ENCODE assay signal across 23 cellular contexts in the genomic region with DNA sequence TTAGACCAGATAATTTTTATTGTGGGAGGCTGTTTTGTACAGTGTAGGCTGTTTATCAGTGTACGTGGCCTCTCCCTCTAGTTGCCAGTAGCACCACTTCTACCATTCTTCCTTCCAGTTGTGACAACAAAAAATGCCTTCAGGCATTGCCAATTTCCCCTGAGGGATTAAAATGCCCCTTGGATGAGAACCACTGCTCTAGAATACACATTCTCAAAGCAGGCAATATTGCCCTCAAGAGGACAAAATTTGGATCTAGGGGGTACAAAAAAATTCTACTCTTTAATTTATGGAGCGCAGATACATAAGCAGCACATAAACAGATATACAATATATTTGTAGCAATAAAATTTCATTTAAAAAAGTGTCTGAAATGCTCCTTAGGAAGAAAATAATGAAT.
A peak's percentile ranks its signal among the peaks of the same experiment; 100 is the strongest.
DNase-seq lines count a peak whose midpoint lies in the region; ATAC-seq and TF ChIP-seq lines count a peak whose summit lies in the region.
"Had no signal": no experiment of that assay in that cellular context is flagged by ENCODE, and none has a peak within 500 bp of the region (broad histone marks: within the 10 kb centered on the region; RNA-seq: fewer than 3 reads in every experiment).

No MANE protein-coding gene starts in this region.

- POLR2A ChIA-PET in IMR-90 (lab: Charles Lee; ENCODE audit: unreplicated experiment): no interaction called here

- CTCF ChIA-PET in IMR-90 (lab: Yijun Ruan, JAX): no interaction called here

- no peaks in the 10 kb centered on the region for H3K9me1 ChIP-seq in IMR-90 (ENCODE audit: insufficient read depth, low read length)

- H3K14ac ChIP-seq in IMR-90 (replicated peaks; ENCODE audit: low read depth, low read length): no peak overlapping the region

- dilution Hi-C loops in IMR-90 (cut with HindIII; ENCODE audit: low sequenced_read_pairs, unreplicated experiment): no loop called here

- H3F3A ChIP-seq in neural progenitor cell (ENCODE audit: low read depth): no peaks in the 10 kb centered on the region

- H2AFZ ChIP-seq in DND-41 (ENCODE audit: low read depth, low read length): peak overlapping the region; percentile 48
- no peak overlapping the region for H2AFZ ChIP-seq in IMR-90 (replicated peaks; ENCODE audit: low read length, poor library complexity)
- H2AFZ ChIP-seq in neural progenitor cell (replicated peaks): no peak overlapping the region

- no peak overlapping the region for H3K27ac ChIP-seq in DND-41 (ENCODE audit: low read length)
- H3K27ac ChIP-seq in IMR-90 (ENCODE audit: insufficient read depth, low read length): no peak overlapping the region
- peak overlapping the region; percentile 90 for H3K27ac ChIP-seq in SK-N-MC
- no peak overlapping the region for H3K27ac ChIP-seq in neural progenitor cell
- no peak overlapping the region for H3K27ac ChIP-seq in sigmoid colon
- no peak overlapping the region for H3K27ac ChIP-seq in lower lobe of right lung
- H3K27ac ChIP-seq: breast epithelium, esophagus squamous epithelium, pancreas, right atrium auricular region, WERI-Rb-1 had no signal

- H3K4me1 Mint-ChIP-seq in neural progenitor cell: peaks cover 24% of the 10 kb centered on the region
- H3K4me1 Mint-ChIP-seq: CD4-positive, alpha-beta memory T cell had no signal

- in situ Hi-C loops in IMR-90 (cut with MboI; ENCODE audit: low sequenced_read_pairs): no loop called here

- no peak for TF ChIP-seq RAD21 in IMR-90 (IDR thresholded peaks at IDR 0.05; ENCODE audit: low read length)

- no peak overlapping the region for H3K27ac Mint-ChIP-seq in neural progenitor cell
- H3K27ac Mint-ChIP-seq: activated CD4-positive, alpha-beta T cell treated with anti-CD3 and anti-CD28 coated beads, Interleukin-2, amount 10 ng/mL, durations not matched to agents 24 days and 14 days; activated naive CD4-positive, alpha-beta T cell treated with anti-CD3 and anti-CD28 coated beads for 36 hours; activated T-cell treated with anti-CD3 and anti-CD28 coated beads, Interleukin-2, amount 50 U/mL, for 72 hours; CD4-positive, alpha-beta memory T cell; dendritic cell treated with granulocyte-macrophage colony-stimulating factor and Interleukin-4, amounts not matched to agents 40 ng/mL and 50 ng/mL, for 4 days; IgD-negative memory B cell; nephron progenitor cell; stimulated activated naive CD8-positive, alpha-beta T cell treated with anti-CD3 and anti-CD28 coated beads, Interleukin-15, Interleukin-2, amounts not matched to agents 100 ng/mL and 50 ng/mL, for 24 hours had no signal

- H2BK120ac ChIP-seq in IMR-90 (ENCODE audit: low read depth, low read length): no peak overlapping the region

- H3K79me1 ChIP-seq in IMR-90 (ENCODE audit: low read depth in 1 of 2, low read length in 2 of 2): no peaks in the 10 kb centered on the region

- no TSS peak for BruUV-seq in IMR-90 (replicated peaks; lab: Mats Ljungman, UMichigan)

- H3K9me3 ChIP-seq in DND-41 (ENCODE audit: insufficient read depth, low read length, severe bottlenecking): no peaks in the 10 kb centered on the region
- H3K9me3 ChIP-seq in IMR-90 (ENCODE audit: control insufficient read depth, insufficient read depth, low read length): no peaks in the 10 kb centered on the region
- no peaks in the 10 kb centered on the region for H3K9me3 ChIP-seq in SK-N-MC (ENCODE audit: low read depth, low read length)
- no peaks in the 10 kb centered on the region for H3K9me3 ChIP-seq in neural progenitor cell (ENCODE audit: low read depth)
- no peaks in the 10 kb centered on the region for H3K9me3 ChIP-seq in sigmoid colon
- no peaks in the 10 kb centered on the region for H3K9me3 ChIP-seq in lower lobe of right lung
- H3K9me3 ChIP-seq: breast epithelium, esophagus squamous epithelium, MG63, pancreas, right atrium auricular region had no signal

- H3K23ac ChIP-seq in IMR-90 (ENCODE audit: low read depth, low read length): no peak overlapping the region

- H4K8ac ChIP-seq in IMR-90 (ENCODE audit: low read depth in 2 of 2, low read length in 2 of 2): no peak overlapping the region

- no peak overlapping the region for H3K18ac ChIP-seq in IMR-90 (ENCODE audit: low read depth, low read length)

- H3K4ac ChIP-seq in IMR-90 (ENCODE audit: low read depth, low read length): no peak overlapping the region

- no peak overlapping the region for H3K4me3 Mint-ChIP-seq in neural progenitor cell
- H3K4me3 Mint-ChIP-seq: activated CD4-positive, alpha-beta T cell treated with anti-CD3 and anti-CD28 coated beads, Interleukin-2, amount 10 ng/mL, durations not matched to agents 24 days and 14 days; activated naive CD4-positive, alpha-beta T cell treated with anti-CD3 and anti-CD28 coated beads for 36 hours; activated T-cell treated with anti-CD3 and anti-CD28 coated beads, Interleukin-2, amount 50 U/mL, for 72 hours; CD4-positive, alpha-beta memory T cell; dendritic cell treated with granulocyte-macrophage colony-stimulating factor and Interleukin-4, amounts not matched to agents 40 ng/mL and 50 ng/mL, for 4 days; nephron progenitor cell; stimulated activated naive CD8-positive, alpha-beta T cell treated with anti-CD3 and anti-CD28 coated beads, Interleukin-15, Interleukin-2, amounts not matched to agents 100 ng/mL and 50 ng/mL, for 24 hours had no signal

- H3K79me2 ChIP-seq in DND-41 (ENCODE audit: insufficient read depth, low read length): no peaks in the 10 kb centered on the region
- H3K79me2 ChIP-seq in neural progenitor cell (ENCODE audit: low read depth): no peaks in the 10 kb centered on the region

- H4K20me1 ChIP-seq in DND-41 (ENCODE audit: insufficient read depth, low read length) (no peaks in the 10 kb centered on the region), IMR-90 (ENCODE audit: insufficient read depth, low read length) (no peaks in the 10 kb centered on the region), neural progenitor cell (ENCODE audit: low read depth) (no peaks in the 10 kb centered on the region)

- H3K4me2 ChIP-seq in DND-41 (ENCODE audit: insufficient read depth, low read length) (no peak overlapping the region), IMR-90 (ENCODE audit: low read depth, low read length) (no peak overlapping the region), neural progenitor cell (no peak overlapping the region)

- no peak for TF ChIP-seq CTCF in DND-41 (IDR thresholded peaks at IDR 0.05; ENCODE audit: borderline replicate concordance, extremely low read depth, low read length, poor library complexity, severe bottlenecking)
- TF ChIP-seq CTCF in IMR-90 (conservative IDR thresholded peaks at IDR 0.05; ENCODE audit: low read depth, low read length): 0 out of 2 replicates have a peak, but pooled peaks have one; percentile 9
- peak; percentile 4 for TF ChIP-seq CTCF in retinal pigment epithelial cell (conservative IDR thresholded peaks at IDR 0.05; ENCODE audit: low read depth, low read length)
- no peak for TF ChIP-seq CTCF in neural progenitor cell (IDR thresholded peaks at IDR 0.05)
- TF ChIP-seq CTCF in sigmoid colon (IDR thresholded peaks at IDR 0.05): no peak
- TF ChIP-seq CTCF in lower lobe of right lung (IDR thresholded peaks at IDR 0.05): no peak

- H3K9me3 Mint-ChIP-seq in neural progenitor cell: no peaks in the 10 kb centered on the region
- H3K9me3 Mint-ChIP-seq: activated naive CD4-positive, alpha-beta T cell treated with anti-CD3 and anti-CD28 coated beads for 36 hours; activated T-cell treated with anti-CD3 and anti-CD28 coated beads, Interleukin-2, amount 50 U/mL, for 72 hours; dendritic cell treated with granulocyte-macrophage colony-stimulating factor and Interleukin-4, amounts not matched to agents 40 ng/mL and 50 ng/mL, for 4 days; IgD-negative memory B cell; nephron progenitor cell; stimulated activated naive CD8-positive, alpha-beta T cell treated with anti-CD3 and anti-CD28 coated beads, Interleukin-15, Interleukin-2, amounts not matched to agents 100 ng/mL and 50 ng/mL, for 24 hours had no signal

- H3K27me3 ChIP-seq in DND-41 (ENCODE audit: insufficient read depth, low read length, poor library complexity) (no peaks in the 10 kb centered on the region), IMR-90 (ENCODE audit: control insufficient read depth, insufficient read depth, low read length) (no peaks in the 10 kb centered on the region), neural progenitor cell (no peaks in the 10 kb centered on the region), sigmoid colon (no peaks in the 10 kb centered on the region), lower lobe of right lung (ENCODE audit: low read depth) (no peaks in the 10 kb centered on the region)
- H3K27me3 ChIP-seq: breast epithelium, esophagus squamous epithelium, MG63, pancreas, right atrium auricular region had no signal

- H3K27me3 Mint-ChIP-seq in neural progenitor cell (ENCODE audit: insufficient read depth, low read depth): no peaks in the 10 kb centered on the region
- H3K27me3 Mint-ChIP-seq: dendritic cell treated with granulocyte-macrophage colony-stimulating factor and Interleukin-4, amounts not matched to agents 40 ng/mL and 50 ng/mL, for 4 days; IgD-negative memory B cell had no signal

- H2AK9ac ChIP-seq in IMR-90 (replicated peaks; ENCODE audit: low read depth, low read length, poor library complexity): no peak overlapping the region

- no peaks in the 10 kb centered on the region for H3K36me3 Mint-ChIP-seq in neural progenitor cell
- H3K36me3 Mint-ChIP-seq: CD4-positive, alpha-beta memory T cell; IgD-negative memory B cell had no signal

- H3K4me3 ChIP-seq in DND-41 (ENCODE audit: low read depth in 1 of 2, low read length in 2 of 2): no peak overlapping the region
- H3K4me3 ChIP-seq in IMR-90 (ENCODE audit: insufficient read depth, low read depth, low read length): no peak overlapping the region
- peak overlapping the region; percentile 49 for H3K4me3 ChIP-seq in SK-N-MC
- no peak overlapping the region for H3K4me3 ChIP-seq in retinal pigment epithelial cell (ENCODE audit: low read length)
- no peak overlapping the region for H3K4me3 ChIP-seq in neural progenitor cell
- no peak overlapping the region for H3K4me3 ChIP-seq in sigmoid colon
- no peak overlapping the region for H3K4me3 ChIP-seq in lower lobe of right lung
- H3K4me3 ChIP-seq: breast epithelium, esophagus squamous epithelium, MG63, pancreas, right atrium auricular region had no signal

- DNase-seq in DND-41 (no peak), IMR-90 (no peak), SK-N-MC (ENCODE audit: low read depth, low spot score) (peak; percentile 52), retinal pigment epithelial cell (ENCODE audit: low read depth) (no peak), neural progenitor cell (ENCODE audit: low spot score) (no peak), sigmoid colon (no peak), lower lobe of right lung (no peak)
- DNase-seq: activated CD4-positive, alpha-beta T cell treated with anti-CD3 and anti-CD28 coated beads, Interleukin-2, amount 10 ng/mL, durations not matched to agents 24 days and 14 days; activated naive CD4-positive, alpha-beta T cell treated with anti-CD3 and anti-CD28 coated beads for 36 hours; activated T-cell treated with anti-CD3 and anti-CD28 coated beads, Interleukin-2, amount 50 U/mL, for 72 hours; CD4-positive, alpha-beta memory T cell; esophagus squamous epithelium; islet precursor cell; MG63; NCI-H1436 treated with DMSO at 0.1 percent for 48 hours; nephron progenitor cell; pancreas; WERI-Rb-1 had no signal

- WGBS in IMR-90 (ENCODE audit: extremely low coverage in 2 of 2, insufficient read length in 1 of 2), 2 experiments: no CpG with 5 or more reads among the region's 2 CpGs
- WGBS in sigmoid colon, 2 donors: 61 to 79% methylated on average over 2 of the region's 2 CpGs

- no peak for TF ChIP-seq POLR2A in IMR-90 (IDR thresholded peaks at IDR 0.05; ENCODE audit: low read depth, low read length)
- no peak for TF ChIP-seq POLR2A in sigmoid colon (IDR thresholded peaks at IDR 0.05)

- H2BK5ac ChIP-seq in IMR-90 (ENCODE audit: low read depth, low read length, poor library complexity, severe bottlenecking): no peak overlapping the region

- intact Hi-C loops in IMR-90 (cut with micrococcal nuclease) (loop anchor here (10.0 kb wide), 1 partner anchor 241 kb away; no protein-coding TSS in a partner anchor), sigmoid colon (cut with DNase I) (no loop called here), lower lobe of right lung (cut with DNase I) (no loop called here)

- no peaks in the 10 kb centered on the region for H3K36me3 ChIP-seq in DND-41 (ENCODE audit: insufficient read depth, low read length)
- no peaks in the 10 kb centered on the region for H3K36me3 ChIP-seq in IMR-90 (ENCODE audit: control insufficient read depth, insufficient read depth, low read length)
- H3K36me3 ChIP-seq in SK-N-MC (ENCODE audit: insufficient read depth, low read length): no peaks in the 10 kb centered on the region
- H3K36me3 ChIP-seq in neural progenitor cell: no peaks in the 10 kb centered on the region
- no peaks in the 10 kb centered on the region for H3K36me3 ChIP-seq in sigmoid colon
- H3K36me3 ChIP-seq in lower lobe of right lung: no peaks in the 10 kb centered on the region
- H3K36me3 ChIP-seq: breast epithelium, esophagus squamous epithelium, MG63, pancreas, right atrium auricular region, WERI-Rb-1 had no signal

- no peak overlapping the region for H4K5ac ChIP-seq in IMR-90 (ENCODE audit: low read depth, low read length)

- no peak for ATAC-seq in DND-41 (ENCODE audit: insufficient read depth, low read depth)
- ATAC-seq in IMR-90 (ENCODE audit: low read depth): no peak
- no peak for ATAC-seq in lower lobe of right lung
- ATAC-seq: activated T-cell treated with anti-CD3 and anti-CD28 coated beads, Interleukin-2, amount 50 U/mL, for 72 hours; pancreas had no signal

- H4K91ac ChIP-seq in IMR-90 (ENCODE audit: insufficient read depth, low read depth, low read length): no peak overlapping the region

- no peak overlapping the region for H2BK20ac ChIP-seq in IMR-90 (ENCODE audit: low read depth, low read length)

- H3K9ac ChIP-seq in DND-41 (ENCODE audit: low read depth, low read length) (no peak overlapping the region), IMR-90 (ENCODE audit: low read depth, low read length) (no peak overlapping the region), SK-N-MC (ENCODE audit: insufficient read length) (peak overlapping the region; percentile 50), neural progenitor cell (no peak overlapping the region)

- H3K4me1 ChIP-seq in DND-41 (ENCODE audit: insufficient read depth, low read length) (peaks cover 27% of the 10 kb centered on the region), IMR-90 (ENCODE audit: control insufficient read depth, insufficient read depth, low read length) (no peaks in the 10 kb centered on the region), neural progenitor cell (peaks cover 5% of the 10 kb centered on the region), sigmoid colon (no peaks in the 10 kb centered on the region), lower lobe of right lung (no peaks in the 10 kb centered on the region)
- H3K4me1 ChIP-seq: breast epithelium, esophagus squamous epithelium, pancreas, right atrium auricular region had no signal

- H2BK15ac ChIP-seq in IMR-90 (ENCODE audit: low read depth, low read length): no peak overlapping the region

- H3K56ac ChIP-seq in IMR-90 (ENCODE audit: extremely low read depth, insufficient read depth, low read length): no peak overlapping the region

- H2AK5ac ChIP-seq in IMR-90 (ENCODE audit: low read depth, low read length): no peak overlapping the region

- TF ChIP-seq EP300 in sigmoid colon (IDR thresholded peaks at IDR 0.05): no peak

Comparison
In these comparisons a context has a peak if more than half of its experiments do, and no peak if none do; other contexts are left out.
1. CTCF ChIP-seq: peak in IMR-90 (single experiment) and retinal pigment epithelial cell (single experiment); none in DND-41 (single experiment), neural progenitor cell (single experiment), sigmoid colon (0 of 4) and lower lobe of right lung (single experiment).